In the genomic region with DNA sequence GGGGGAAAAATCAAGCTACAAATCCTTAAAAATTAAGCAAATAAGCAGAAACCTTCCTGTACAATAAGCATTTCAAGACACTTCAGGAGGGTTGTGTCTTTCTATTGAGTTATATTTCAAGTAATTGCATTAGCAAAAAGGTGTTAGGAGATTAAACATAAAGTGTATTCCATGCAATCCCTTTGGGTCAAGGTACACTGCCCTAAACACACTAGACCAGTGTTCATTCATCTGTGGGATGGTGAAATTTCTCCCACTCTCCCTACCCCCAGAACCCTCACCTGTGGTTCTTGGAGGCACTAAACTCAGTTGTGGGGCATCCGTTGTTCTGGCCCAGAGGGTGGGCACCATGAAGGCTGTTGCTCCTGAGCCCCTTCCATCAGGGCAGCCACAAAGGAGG, we compare ENCODE assay signal across 13 cellular contexts.
DNase-seq lines count a peak whose midpoint lies in the region; ATAC-seq and TF ChIP-seq lines count a peak whose summit lies in the region.
"Had no signal": no experiment of that assay in that cellular context is flagged by ENCODE, and none has a peak within 500 bp of the region (broad histone marks: within the 10 kb centered on the region; RNA-seq: fewer than 3 reads in every experiment).

No MANE protein-coding gene starts in this region.

- no peaks in the 10 kb centered on the region for H3K27me3 Mint-ChIP-seq in activated CD4-positive, alpha-beta T cell treated with anti-CD3 and anti-CD28 coated beads, Interleukin-2, amount 10 ng/mL, durations not matched to agents 24 days and 14 days
- H3K27me3 Mint-ChIP-seq in nephron (ENCODE audit: low read depth) = no peaks in the 10 kb centered on the region

- H3K4me3 ChIP-seq in liver (ENCODE audit: low read depth in 1 of 3, low read length in 3 of 3) = no peak overlapping the region
- H3K4me3 ChIP-seq in stomach = no peak overlapping the region
- H3K4me3 ChIP-seq: BLaER1 had no signal

- DNase-seq in activated CD4-positive, alpha-beta T cell treated with anti-CD3 and anti-CD28 coated beads, Interleukin-2, amount 10 ng/mL, durations not matched to agents 24 days and 14 days = no peak
- no peak for DNase-seq in activated CD4-positive, alpha-beta T cell treated with anti-CD3 and anti-CD28 coated beads for 48 hours
- DNase-seq in DMS 273 treated with DMSO at 0.1 percent for 48 hours (lab: John Stamatoyannopoulos, UW) = no peak
- DNase-seq in T-helper 1 cell = no peak
- DNase-seq in stomach = no peak
- DNase-seq: AML-193, HCEC 1CT, HFFc6 had no signal

- TF ChIP-seq CTCF in liver (IDR thresholded peaks at IDR 0.05; ENCODE audit: low read depth, low read length, missing input control) (no peak), nephron (IDR thresholded peaks at IDR 0.05; ENCODE audit: unreplicated experiment in 3 of 3) (no peak), stomach (IDR thresholded peaks at IDR 0.05) (no peak)

- H3K27ac Mint-ChIP-seq in activated CD4-positive, alpha-beta T cell treated with anti-CD3 and anti-CD28 coated beads, Interleukin-2, amount 10 ng/mL, durations not matched to agents 24 days and 14 days = peak overlapping the region; percentile 22
- H3K27ac Mint-ChIP-seq in nephron = peak overlapping the region in 2 of 3 experiments; percentile 7 to 13
- H3K27ac Mint-ChIP-seq: HFFc6 had no signal

- H3K36me3 Mint-ChIP-seq in activated CD4-positive, alpha-beta T cell treated with anti-CD3 and anti-CD28 coated beads, Interleukin-2, amount 10 ng/mL, durations not matched to agents 24 days and 14 days (ENCODE audit: low read depth) = no peaks in the 10 kb centered on the region
- no peaks in the 10 kb centered on the region for H3K36me3 Mint-ChIP-seq in nephron (ENCODE audit: low read depth)

- WGBS in liver = 76% methylated on average over 1 of the region's 1 CpG
- 82 to 100% (median 92%) methylated on average over 1 of the region's 1 CpG for WGBS in stomach, 5 donors

- H3K4me3 Mint-ChIP-seq in activated CD4-positive, alpha-beta T cell treated with anti-CD3 and anti-CD28 coated beads, Interleukin-2, amount 10 ng/mL, durations not matched to agents 24 days and 14 days = no peak overlapping the region
- H3K4me3 Mint-ChIP-seq in nephron = no peak overlapping the region
- H3K4me3 Mint-ChIP-seq: HFFc6 had no signal

- ATAC-seq in HG03378 (IDR thresholded peaks at IDR 0.05; ENCODE audit: unreplicated experiment) = no peak

- TF ChIP-seq EP300 in stomach (IDR thresholded peaks at IDR 0.05) = no peak

- TF ChIP-seq RAD21 in liver (IDR thresholded peaks at IDR 0.05) = peak in 1 of 2 donors; percentile 41

- H3K27me3 ChIP-seq in liver (ENCODE audit: control insufficient read depth in 4 of 4, insufficient read depth in 4 of 4, low read length in 3 of 4) = no peaks in the 10 kb centered on the region
- H3K27me3 ChIP-seq in stomach = no peaks in the 10 kb centered on the region
- H3K27me3 ChIP-seq: BLaER1 had no signal

- no peaks in the 10 kb centered on the region for H3K9me3 Mint-ChIP-seq in activated CD4-positive, alpha-beta T cell treated with anti-CD3 and anti-CD28 coated beads, Interleukin-2, amount 10 ng/mL, durations not matched to agents 24 days and 14 days
- H3K9me3 Mint-ChIP-seq in nephron = no peaks in the 10 kb centered on the region
- H3K9me3 Mint-ChIP-seq: HFFc6 had no signal

- TF ChIP-seq POLR2A in stomach (IDR thresholded peaks at IDR 0.05) = no peak

- H3K4me1 ChIP-seq in liver (ENCODE audit: control insufficient read depth in 4 of 4, insufficient read depth in 4 of 4, low read length in 3 of 4) (peaks cover 6 to 38% (median 16%) of the 10 kb centered on the region in 4 donors), stomach (peaks cover 9 to 15% (median 13%) of the 10 kb centered on the region in 4 donors)

- no peaks in the 10 kb centered on the region for H3K36me3 ChIP-seq in liver (ENCODE audit: control insufficient read depth in 4 of 4, insufficient read depth in 3 of 4, low read depth in 1 of 4, low read length in 3 of 4)
- no peaks in the 10 kb centered on the region for H3K36me3 ChIP-seq in stomach
- H3K36me3 ChIP-seq: BLaER1 had no signal

- H3K27ac ChIP-seq in liver (ENCODE audit: low read depth in 1 of 2, low read length in 2 of 2) = peak overlapping the region; percentile 83 to 86
- no peak overlapping the region for H3K27ac ChIP-seq in stomach
- H3K27ac ChIP-seq: 22Rv1, BLaER1 had no signal

- intact Hi-C loops in activated CD4-positive, alpha-beta T cell treated with anti-CD3 and anti-CD28 coated beads, Interleukin-2, amount 10 ng/mL, durations not matched to agents 24 days and 14 days (cut with micrococcal nuclease) = loop anchor here (10.0 kb wide), 1 partner anchor 112 kb away; no protein-coding TSS in a partner anchor
- intact Hi-C loops in stomach (cut with DNase I; ENCODE audit: low total_unique reads) = no loop called here

- H3K9ac ChIP-seq in liver (ENCODE audit: low read depth in 1 of 2, low read length in 2 of 2) = no peak overlapping the region
- H3K9ac ChIP-seq: BLaER1 had no signal

- H3K4me1 Mint-ChIP-seq in activated CD4-positive, alpha-beta T cell treated with anti-CD3 and anti-CD28 coated beads, Interleukin-2, amount 10 ng/mL, durations not matched to agents 24 days and 14 days = peaks cover 43% of the 10 kb centered on the region
- H3K4me1 Mint-ChIP-seq in nephron = peaks cover 34% of the 10 kb centered on the region

- H3K9me3 ChIP-seq in liver (ENCODE audit: control insufficient read depth in 4 of 4, low read length in 3 of 4) (no peaks in the 10 kb centered on the region), stomach (no peaks in the 10 kb centered on the region)
- H3K9me3 ChIP-seq: BLaER1 had no signal

TF ChIP-seq in liver, 16 proteins besides CTCF, POLR2A, EP300 and RAD21:
- peak in 1 of 2 donors; percentile 12 for TF ChIP-seq JUND (IDR thresholded peaks at IDR 0.05)
- TF ChIP-seq, protein P1, sequence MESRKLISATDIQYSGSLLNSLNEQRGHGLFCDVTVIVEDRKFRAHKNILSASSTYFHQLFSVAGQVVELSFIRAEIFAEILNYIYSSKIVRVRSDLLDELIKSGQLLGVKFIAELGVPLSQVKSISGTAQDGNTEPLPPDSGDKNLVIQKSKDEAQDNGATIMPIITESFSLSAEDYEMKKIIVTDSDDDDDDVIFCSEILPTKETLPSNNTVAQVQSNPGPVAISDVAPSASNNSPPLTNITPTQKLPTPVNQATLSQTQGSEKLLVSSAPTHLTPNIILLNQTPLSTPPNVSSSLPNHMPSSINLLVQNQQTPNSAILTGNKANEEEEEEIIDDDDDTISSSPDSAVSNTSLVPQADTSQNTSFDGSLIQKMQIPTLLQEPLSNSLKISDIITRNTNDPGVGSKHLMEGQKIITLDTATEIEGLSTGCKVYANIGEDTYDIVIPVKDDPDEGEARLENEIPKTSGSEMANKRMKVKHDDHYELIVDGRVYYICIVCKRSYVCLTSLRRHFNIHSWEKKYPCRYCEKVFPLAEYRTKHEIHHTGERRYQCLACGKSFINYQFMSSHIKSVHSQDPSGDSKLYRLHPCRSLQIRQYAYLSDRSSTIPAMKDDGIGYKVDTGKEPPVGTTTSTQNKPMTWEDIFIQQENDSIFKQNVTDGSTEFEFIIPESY (IDR thresholded peaks at IDR 0.05) = no peak
- peak; percentile 58 to 66 for TF ChIP-seq RXRA (IDR thresholded peaks at IDR 0.05)
- TF ChIP-seq HNF4G (IDR thresholded peaks at IDR 0.05) = peak; percentile 73
- TF ChIP-seq HNF4A (conservative IDR thresholded peaks at IDR 0.05) = peak; percentile 87 to 89
- no peak for TF ChIP-seq EGR1 (IDR thresholded peaks at IDR 0.05; ENCODE audit: low read depth in 2 of 2)
- TF ChIP-seq NR2F2 (IDR thresholded peaks at IDR 0.05) = no peak
- TF ChIP-seq SP1 (IDR thresholded peaks at IDR 0.05) = peak; percentile 64
- TF ChIP-seq, protein P2, sequence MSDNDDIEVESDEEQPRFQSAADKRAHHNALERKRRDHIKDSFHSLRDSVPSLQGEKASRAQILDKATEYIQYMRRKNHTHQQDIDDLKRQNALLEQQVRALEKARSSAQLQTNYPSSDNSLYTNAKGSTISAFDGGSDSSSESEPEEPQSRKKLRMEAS (IDR thresholded peaks at IDR 0.05) = no peak
- TF ChIP-seq, protein P3, sequence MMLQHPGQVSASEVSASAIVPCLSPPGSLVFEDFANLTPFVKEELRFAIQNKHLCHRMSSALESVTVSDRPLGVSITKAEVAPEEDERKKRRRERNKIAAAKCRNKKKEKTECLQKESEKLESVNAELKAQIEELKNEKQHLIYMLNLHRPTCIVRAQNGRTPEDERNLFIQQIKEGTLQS (IDR thresholded peaks at IDR 0.05) = no peak
- TF ChIP-seq TAF1 (conservative IDR thresholded peaks at IDR 0.05) = peak; percentile 15

Comparison
In these comparisons a context has a peak if more than half of its experiments do, and no peak if none do; other contexts are left out.
1. H3K27ac ChIP-seq: peak in liver (2 of 2); none in stomach (0 of 5).